Comparison of ENCODE assay signal across 8 cellular contexts in the genomic region with DNA sequence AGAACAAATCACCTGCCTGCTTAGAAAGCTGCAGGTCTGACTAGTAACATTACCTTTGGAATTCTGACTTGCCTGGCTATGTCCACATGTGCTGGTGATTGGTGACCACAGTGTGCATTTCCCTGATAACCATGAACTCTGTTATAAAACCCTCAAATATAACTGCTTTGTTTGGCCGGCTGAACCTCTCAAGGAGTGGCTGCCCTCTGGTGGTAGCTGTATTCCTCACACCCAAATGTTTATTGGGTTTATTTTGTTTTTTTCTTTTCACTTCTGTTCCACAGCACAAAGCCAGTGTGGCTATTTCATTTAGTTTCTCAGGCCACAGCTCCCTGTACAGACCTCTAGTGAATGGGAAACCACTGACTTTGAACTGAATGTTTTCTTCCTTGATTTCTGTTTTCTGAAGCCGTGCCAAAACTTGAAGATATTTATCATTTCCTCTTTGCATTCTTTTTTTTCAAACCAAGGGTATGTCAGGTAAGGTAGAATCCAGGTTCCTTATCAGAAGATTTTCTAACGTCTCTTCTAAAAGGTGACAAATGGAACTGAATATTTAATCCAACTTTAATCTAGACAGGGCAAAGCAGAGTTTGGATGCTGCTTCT.
DNase-seq lines count a peak whose midpoint lies in the region; ATAC-seq and TF ChIP-seq lines count a peak whose summit lies in the region.

No MANE protein-coding gene starts in this region.

- TF ChIP-seq CTCF in 22Rv1 (IDR thresholded peaks at IDR 0.05) (peak; percentile 91), GM12873 (IDR thresholded peaks at IDR 0.05; ENCODE audit: insufficient read depth, low read depth, low read length, missing control alignments) (peak; percentile 80), dorsolateral prefrontal cortex (IDR thresholded peaks at IDR 0.05 in 54 of 56, conservative IDR thresholded peaks at IDR 0.05 in 2 of 56; ENCODE audit: low read depth in 1 of 56, partially characterized antibody in 56 of 56) (peak; percentile 65 to 90 (median 80)), tibial nerve (IDR thresholded peaks at IDR 0.05) (peak; percentile 37 to 68 (median 60))

- intact Hi-C loops in dorsolateral prefrontal cortex (cut with DNase I): loop anchor here (5.0 kb wide), 2 partner anchors 1305 to 1315 kb away; partner anchors contain the start of gene CCDC85A (in 1 of the 2)

- H3K36me3 ChIP-seq in SJCRH30 (no peaks in the 10 kb centered on the region), tibial nerve (no peaks in the 10 kb centered on the region)

- no peak overlapping the region for H3K27ac ChIP-seq in 22Rv1
- H3K27ac ChIP-seq in SJCRH30: no peak overlapping the region
- no peak overlapping the region for H3K27ac ChIP-seq in dorsolateral prefrontal cortex
- H3K27ac ChIP-seq in tibial nerve: no peak overlapping the region

- ATAC-seq in HG02610 (IDR thresholded peaks at IDR 0.05; ENCODE audit: unreplicated experiment): peak; percentile 61

- H3K4me3 ChIP-seq in SJCRH30 (no peak overlapping the region), dorsolateral prefrontal cortex (no peak overlapping the region), tibial nerve (no peak overlapping the region)

- 32 to 44% methylated on average over 3 of the region's 3 CpGs for WGBS in tibial nerve, 2 donors

- DNase-seq in MV-4-11 (lab: John Stamatoyannopoulos, UW) (peak; percentile 62), SJCRH30 (peak; percentile 33 to 70), dorsolateral prefrontal cortex (peak in 7 of 10 donors; percentile 12 to 50 (median 43)), medulla oblongata (ENCODE audit: extremely low spot score) (peak; percentile 73), tibial nerve (ENCODE audit: low spot score in 2 of 2) (peak in 1 of 2 donors; percentile 57)

- H3K9me3 ChIP-seq in SJCRH30 (replicated peaks) (no peaks in the 10 kb centered on the region), tibial nerve (peaks cover 0 to 4% (median 0%) of the 10 kb centered on the region in 4 donors)

- TF ChIP-seq EP300 in tibial nerve (IDR thresholded peaks at IDR 0.05): no peak

- H3K4me1 ChIP-seq in SJCRH30 (no peaks in the 10 kb centered on the region), tibial nerve (no peaks in the 10 kb centered on the region)

- H3K27me3 ChIP-seq in SJCRH30: no peaks in the 10 kb centered on the region
- no peaks in the 10 kb centered on the region for H3K27me3 ChIP-seq in dorsolateral prefrontal cortex
- H3K27me3 ChIP-seq in tibial nerve: no peaks in the 10 kb centered on the region

- TF ChIP-seq POLR2A in tibial nerve (IDR thresholded peaks at IDR 0.05): no peak
